ENCODE assay signal across 20 cellular contexts in the genomic region with DNA sequence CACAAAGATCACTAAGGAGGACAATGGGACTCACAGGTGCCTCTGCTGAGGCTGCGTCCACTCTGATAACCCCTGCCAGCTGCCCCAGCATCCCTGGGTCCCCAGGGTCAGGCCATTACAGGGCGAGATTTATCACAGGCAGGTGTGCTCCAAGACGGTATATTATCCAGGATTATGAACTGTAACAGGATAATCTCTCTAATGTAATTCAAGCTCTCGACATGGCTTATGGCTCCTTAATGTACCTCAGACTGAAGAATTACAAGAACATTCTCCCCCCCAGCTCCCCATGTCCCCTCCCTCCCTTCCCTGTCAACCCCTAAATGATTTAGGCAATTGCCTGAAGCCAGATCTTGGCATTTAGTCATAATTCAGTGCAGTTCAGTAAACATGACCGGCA.
"Had no signal": no experiment of that assay in that cellular context is flagged by ENCODE, and none has a peak within 500 bp of the region (broad histone marks: within the 10 kb centered on the region; RNA-seq: fewer than 3 reads in every experiment).

No MANE protein-coding gene starts in this region.

- H3K36me3 Mint-ChIP-seq: neural progenitor cell had no signal

- ATAC-seq: activated CD8-positive, alpha-beta T cell treated with anti-CD3 and anti-CD28 coated beads, Interleukin-2, amount 10 ng/mL, durations not matched to agents 7 days and 5 days; heart left ventricle; left cardiac atrium; lower lobe of right lung; right lobe of liver had no signal

- H3K9me3 Mint-ChIP-seq: activated B cell treated with CpG ODN at 0.5 μM for 24 hours; activated naive CD4-positive, alpha-beta T cell treated with anti-CD3 and anti-CD28 coated beads, Interleukin-2, amount 50 U/mL, for 24 hours had no signal

- H3K27ac Mint-ChIP-seq: activated B cell treated with CpG ODN at 0.5 μM for 24 hours; activated CD8-positive, alpha-beta T cell treated with anti-CD3 and anti-CD28 coated beads, Interleukin-2, amount 10 ng/mL, durations not matched to agents 7 days and 5 days; activated naive CD4-positive, alpha-beta T cell treated with anti-CD3 and anti-CD28 coated beads, Interleukin-2, amount 50 U/mL, for 24 hours; endodermal cell; neural progenitor cell had no signal

- H3K4me3 Mint-ChIP-seq: activated B cell treated with CpG ODN at 0.5 μM for 24 hours; activated CD8-positive, alpha-beta T cell treated with anti-CD3 and anti-CD28 coated beads, Interleukin-2, amount 10 ng/mL, durations not matched to agents 7 days and 5 days; activated naive CD4-positive, alpha-beta T cell treated with anti-CD3 and anti-CD28 coated beads, Interleukin-2, amount 50 U/mL, for 24 hours; endodermal cell; neural progenitor cell had no signal

- DNase-seq: activated B cell treated with CpG ODN at 0.5 μM for 24 hours; activated CD4-positive, alpha-beta T cell treated with anti-CD3 and anti-CD28 coated beads for 48 hours; activated CD8-positive, alpha-beta memory T cell treated with anti-CD3 and anti-CD28 coated beads, Interleukin-2, amount 50 U/mL, for 4 hours; activated CD8-positive, alpha-beta T cell treated with anti-CD3 and anti-CD28 coated beads, Interleukin-2, amount 10 ng/mL, durations not matched to agents 7 days and 5 days; activated effector memory CD4-positive, alpha-beta T cell treated with anti-CD3 and anti-CD28 coated beads, Interleukin-2, amount 50 U/mL, for 16 hours; activated T-cell treated with anti-CD3 and anti-CD28 coated beads, Interleukin-2, amount 50 U/mL, for 48 hours; adrenal gland; endodermal cell; heart left ventricle; left cardiac atrium; lower lobe of right lung; midbrain; ovary; right lobe of liver; stimulated activated CD4-positive, alpha-beta T cell treated with anti-CD3 and anti-CD28 coated beads, Interleukin-4, amount 100 ng/mL, for 4 hours; stimulated activated CD8-positive, alpha-beta memory T cell treated with anti-CD3 and anti-CD28 coated beads, Interleukin-4, amount 100 ng/mL, for 48 hours; stimulated activated naive CD4-positive, alpha-beta T cell treated with Interleukin-2 at 50 U/mL for 16 hours; transverse colon had no signal

- H3K4me1 Mint-ChIP-seq: activated B cell treated with CpG ODN at 0.5 μM for 24 hours; activated naive CD4-positive, alpha-beta T cell treated with anti-CD3 and anti-CD28 coated beads, Interleukin-2, amount 50 U/mL, for 24 hours had no signal
